Comparison of ENCODE assay signal across 19 cellular contexts in genomic region chr12:2161478-2161877, GRCh38.
DNase-seq lines count a peak whose midpoint lies in the region; ATAC-seq and TF ChIP-seq lines count a peak whose summit lies in the region.
"Had no signal": no experiment of that assay in that cellular context is flagged by ENCODE, and none has a peak within 500 bp of the region (broad histone marks: within the 10 kb centered on the region; RNA-seq: fewer than 3 reads in every experiment).

No MANE protein-coding gene starts in this region.

- no peak for TF ChIP-seq POLR2A in upper lobe of left lung (IDR thresholded peaks at IDR 0.05)

- H3K36me3 ChIP-seq in cardiac muscle cell = no peaks in the 10 kb centered on the region
- no peaks in the 10 kb centered on the region for H3K36me3 ChIP-seq in neuronal stem cell (replicated peaks in 1 of 2; ENCODE audit: control insufficient read depth in 2 of 2, insufficient read depth in 2 of 2, low read length in 2 of 2)
- no peaks in the 10 kb centered on the region for H3K36me3 ChIP-seq in upper lobe of left lung
- H3K36me3 ChIP-seq in A673 (ENCODE audit: insufficient read depth, low read length, poor library complexity, severe bottlenecking) = no peaks in the 10 kb centered on the region
- H3K36me3 ChIP-seq: lower lobe of right lung had no signal

- H3K4me1 ChIP-seq in cardiac muscle cell (ENCODE audit: low read depth) (peaks cover 13% of the 10 kb centered on the region), neuronal stem cell (ENCODE audit: control insufficient read depth in 2 of 2, insufficient read depth in 1 of 2, low read depth in 1 of 2, low read length in 2 of 2) (no peaks in the 10 kb centered on the region), upper lobe of left lung (peaks cover 0 to 21% (median 8%) of the 10 kb centered on the region in 4 donors), A673 (ENCODE audit: insufficient read depth, low read length, poor library complexity, severe bottlenecking) (peaks cover 16% of the 10 kb centered on the region)

- no peaks in the 10 kb centered on the region for H3K79me1 ChIP-seq in neuronal stem cell (ENCODE audit: low read depth, low read length)

- ATAC-seq in upper lobe of left lung (ENCODE audit: low FRiP score in 2 of 2) = peak in 1 of 2 donors; percentile 51
- no peak for ATAC-seq in GM18519 (IDR thresholded peaks at IDR 0.05; ENCODE audit: low FRiP score, unreplicated experiment)
- ATAC-seq: effector memory CD8-positive, alpha-beta T cell; lower lobe of right lung; stimulated activated naive CD8-positive, alpha-beta T cell treated with anti-CD3 and anti-CD28 coated beads, Interleukin-15, Interleukin-2, amounts not matched to agents 100 U/mL and 50 U/mL, for 24 hours had no signal

- no peak overlapping the region for H2BK12ac ChIP-seq in neuronal stem cell (ENCODE audit: low read length)

- no peak overlapping the region for H3K9ac ChIP-seq in neuronal stem cell (ENCODE audit: low read depth, low read length, poor library complexity)

- no TSS peak for BruUV-seq in A673 (replicated peaks; lab: Mats Ljungman, UMichigan)

- no peak overlapping the region for H4K91ac ChIP-seq in neuronal stem cell (ENCODE audit: low read depth, low read length, poor library complexity)

- in situ Hi-C loops in astrocyte of the cerebellum (cut with HindIII; ENCODE audit: low sequenced_read_pairs) = no loop called here

- peak overlapping the region; percentile 45 for H2AK5ac ChIP-seq in neuronal stem cell (ENCODE audit: low read depth, low read length)

- CTCF ChIA-PET in A673 (lab: Charles Lee) = no interaction called here
- CTCF ChIA-PET in GM10248 (lab: Yijun Ruan, JAX) = no interaction called here

- H2AFZ ChIP-seq in neuronal stem cell (ENCODE audit: low read length) = no peak overlapping the region

- no peak overlapping the region for H3K4me2 ChIP-seq in neuronal stem cell (ENCODE audit: insufficient read depth, low read length, poor library complexity, severe bottlenecking)

- WGBS in neuronal stem cell (ENCODE audit: extremely low coverage in 2 of 2, insufficient read length in 2 of 2, insufficient replicate concordance in 1 of 2), 2 donors = no CpG with 5 or more reads among the region's 10 CpGs
- WGBS in upper lobe of left lung, 2 donors = 50 to 54% methylated on average over 8 to 10 of the region's 10 CpGs

- H3K9me3 ChIP-seq in cardiac muscle cell (ENCODE audit: low read depth) (no peaks in the 10 kb centered on the region), neuronal stem cell (replicated peaks in 1 of 2; ENCODE audit: control insufficient read depth in 2 of 2, insufficient read depth in 1 of 2, low read depth in 1 of 2, low read length in 2 of 2) (no peaks in the 10 kb centered on the region), upper lobe of left lung (peaks cover 0 to under 1% (median 0%) of the 10 kb centered on the region in 4 donors), A673 (ENCODE audit: low read depth, low read length, poor library complexity, severe bottlenecking) (no peaks in the 10 kb centered on the region)
- H3K9me3 ChIP-seq: lower lobe of right lung had no signal

- no peak for TF ChIP-seq EP300 in upper lobe of left lung (IDR thresholded peaks at IDR 0.05)

- H3K27me3 ChIP-seq in cardiac muscle cell (no peaks in the 10 kb centered on the region), neuronal stem cell (ENCODE audit: control insufficient read depth in 3 of 3, insufficient read depth in 3 of 3, low read depth in 1 of 3, low read length in 3 of 3) (no peaks in the 10 kb centered on the region), upper lobe of left lung (no peaks in the 10 kb centered on the region), A673 (replicated peaks; ENCODE audit: insufficient read depth, low read depth, low read length, poor library complexity) (no peaks in the 10 kb centered on the region)

- H3K27ac ChIP-seq in cardiac muscle cell (peak overlapping the region; percentile 39), neuronal stem cell (replicated peaks; ENCODE audit: low read length) (no peak overlapping the region), upper lobe of left lung (peak overlapping the region; percentile 6 to 63 (median 38)), A673 (ENCODE audit: low read depth, low read length, poor library complexity, severe bottlenecking) (no peak overlapping the region)

- no peak overlapping the region for H3K4ac ChIP-seq in neuronal stem cell (ENCODE audit: low read length)

- TF ChIP-seq CTCF in astrocyte of the cerebellum (IDR thresholded peaks at IDR 0.05; ENCODE audit: low read depth, low read length, missing control alignments) (no peak), cardiac muscle cell (IDR thresholded peaks at IDR 0.05; ENCODE audit: low read depth, low read length) (no peak), upper lobe of left lung (IDR thresholded peaks at IDR 0.05) (no peak), A673 (conservative IDR thresholded peaks at IDR 0.05; ENCODE audit: low read depth, low read length) (no peak), GM10248 (IDR thresholded peaks at IDR 0.05; ENCODE audit: control extremely low read depth, extremely low read depth, low read depth, missing control alignments) (no peak)

- intact Hi-C loops in A673 (cut with micrococcal nuclease; ENCODE audit: unreplicated experiment) = no loop called here

- no peak overlapping the region for H3K4me3 ChIP-seq in astrocyte of the cerebellum (ENCODE audit: low read depth, low read length)
- H3K4me3 ChIP-seq in cardiac muscle cell = no peak overlapping the region
- no peak overlapping the region for H3K4me3 ChIP-seq in neuronal stem cell (ENCODE audit: low read length in 2 of 2)
- H3K4me3 ChIP-seq in upper lobe of left lung = no peak overlapping the region
- H3K4me3 ChIP-seq in A673 (ENCODE audit: low read depth, low read length, poor library complexity, severe bottlenecking) = no peak overlapping the region
- H3K4me3 ChIP-seq: lower lobe of right lung had no signal

- H2BK120ac ChIP-seq in neuronal stem cell (ENCODE audit: low read depth, low read length) = no peak overlapping the region

- POLR2A ChIA-PET in A673 (lab: Charles Lee; ENCODE audit: low non-redundant PET) = no interaction called here
- POLR2A ChIA-PET in GM10248 (lab: Yijun Ruan, JAX) = no interaction called here

- no peak overlapping the region for H3K14ac ChIP-seq in neuronal stem cell (ENCODE audit: low read length)

- no peak overlapping the region for H4K8ac ChIP-seq in neuronal stem cell (ENCODE audit: low read depth, low read length)

- peak; percentile 29 for DNase-seq in astrocyte of the cerebellum (ENCODE audit: low read depth)
- DNase-seq in cardiac muscle cell (ENCODE audit: low read depth in 1 of 2, low spot score in 1 of 2) = peak in 1 of 2 donors; percentile 81
- no peak for DNase-seq in neuronal stem cell (ENCODE audit: low spot score)
- DNase-seq in upper lobe of left lung = peak in 1 of 2 donors; percentile 32
- DNase-seq in NCI-H1436 (lab: John Stamatoyannopoulos, UW) = no peak
- DNase-seq in A673 (ENCODE audit: low spot score) = no peak
- DNase-seq in GM10248 (ENCODE audit: extremely low spot score) = no peak
- DNase-seq: activated B cell treated with CpG ODN at 0.5 μM for 24 hours; activated naive CD8-positive, alpha-beta T cell treated with anti-CD3 and anti-CD28 coated beads, Interleukin-2, amount 10 ng/mL, durations not matched to agents 7 days and 5 days; CD4-positive, alpha-beta T cell; effector memory CD8-positive, alpha-beta T cell; IMR-90; lower lobe of right lung; NCI-H146; NCI-H748 treated with DMSO at 0.1 percent for 48 hours; SHP77 treated with DMSO at 0.1 percent for 48 hours; stimulated activated CD4-positive, alpha-beta T cell treated with anti-CD3 and anti-CD28 coated beads, Interleukin-4, amount 100 ng/mL, for 24 hours; stimulated activated naive CD8-positive, alpha-beta T cell treated with anti-CD3 and anti-CD28 coated beads, Interleukin-15, Interleukin-2, amounts not matched to agents 100 U/mL and 50 U/mL, for 24 hours had no signal

- H2BK15ac ChIP-seq in neuronal stem cell (ENCODE audit: low read length) = peak overlapping the region; percentile 52

- H2BK5ac ChIP-seq in neuronal stem cell (ENCODE audit: low read length) = no peak overlapping the region

- H3K18ac ChIP-seq in neuronal stem cell (ENCODE audit: low read length) = no peak overlapping the region

- peak overlapping the region; percentile 19 for H3K23ac ChIP-seq in neuronal stem cell (ENCODE audit: low read depth, low read length, poor library complexity)

Comparison
In these comparisons a context has a peak if more than half of its experiments do, and no peak if none do; other contexts are left out.
1. H3K27ac ChIP-seq: peak in cardiac muscle cell (single experiment) and upper lobe of left lung (4 of 4); none in neuronal stem cell (single experiment) and A673 (single experiment).